Comparison of ENCODE assay signal across 22 cellular contexts in the genomic region with DNA sequence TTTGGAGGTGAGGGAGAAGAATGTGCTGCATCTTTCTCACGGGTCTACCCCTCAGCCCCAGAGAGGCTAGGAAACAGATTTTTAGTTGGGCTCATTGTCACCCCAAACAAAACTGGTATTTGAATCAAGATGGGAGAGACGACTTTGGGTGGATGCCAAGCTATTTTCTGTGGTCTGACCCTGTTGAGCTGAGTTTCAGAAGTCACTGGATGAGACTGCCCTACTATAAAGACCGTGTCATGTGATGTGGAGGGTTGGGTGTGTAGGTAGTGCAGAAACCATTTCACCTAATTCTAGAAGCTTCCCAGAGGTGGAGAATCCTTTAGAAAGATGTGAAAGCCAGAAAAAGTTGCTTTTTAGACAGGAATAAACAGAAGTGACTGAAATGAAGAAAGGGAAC.
"Had no signal": no experiment of that assay in that cellular context is flagged by ENCODE, and none has a peak within 500 bp of the region (broad histone marks: within the 10 kb centered on the region; RNA-seq: fewer than 3 reads in every experiment).

No MANE protein-coding gene starts in this region.

- H3K27me3 ChIP-seq: brain microvascular endothelial cell, cardiac muscle cell had no signal

- H3K27ac ChIP-seq: brain microvascular endothelial cell, cardiac muscle cell had no signal

- H3K27ac Mint-ChIP-seq: activated CD8-positive, alpha-beta memory T cell treated with anti-CD3 and anti-CD28 coated beads, Interleukin-2, amount 10 ng/mL, durations not matched to agents 7 days and 5 days; activated T-cell treated with anti-CD3 and anti-CD28 coated beads, Interleukin-2, amount 50 U/mL, for 24 hours; activated T-helper 1 cell treated with anti-CD3 and anti-CD28 coated beads, Interleukin-12 subunit alpha, Interleukin-12 subunit beta, Interleukin-2, Interleukin-4 antibody, amounts not matched to agents 30 ng/mL and 10 ng/mL and 1 ng/mL, durations not matched to agents 14 hours and 24 hours and 36 hours; T-helper 1 cell treated with Interleukin-12 subunit alpha and Interleukin-12 subunit beta and Interleukin-4 antibody, amounts not matched to agents 30 μg/mL and 1 μg/mL, for 36 hours had no signal

- H3K4me3 ChIP-seq: cardiac muscle cell had no signal

- H3K36me3 ChIP-seq: brain microvascular endothelial cell, cardiac muscle cell had no signal

- DNase-seq: activated CD4-positive, alpha-beta T cell treated with anti-CD3 and anti-CD28 coated beads for 48 hours; activated CD4-positive, alpha-beta T cell treated with anti-CD3 and anti-CD28 coated beads, Interleukin-2, amount 50 U/mL, for 48 hours; activated CD8-positive, alpha-beta memory T cell treated with anti-CD3 and anti-CD28 coated beads, Interleukin-2, amount 10 ng/mL, durations not matched to agents 7 days and 5 days; activated effector memory CD4-positive, alpha-beta T cell treated with Interleukin-2 at 50 U/mL for 16 hours; activated naive CD4-positive, alpha-beta T cell treated with Interleukin-2 at 50 U/mL for 16 hours; activated T-cell treated with anti-CD3 and anti-CD28 coated beads, Interleukin-2, amount 50 U/mL, for 24 hours; brain microvascular endothelial cell; KG1; MV-4-11; NCI-H1092 treated with DMSO at 0.1 percent for 48 hours; NCI-H1417 treated with DMSO at 0.1 percent for 48 hours; NCI-H1694; NCI-H2029 treated with DMSO at 0.1 percent for 48 hours; NCI-H345; NCI-H510A; PC-3; SHP77 treated with DMSO at 0.1 percent for 48 hours had no signal

- ATAC-seq: activated CD4-positive, CD25-positive, alpha-beta regulatory T cell treated with anti-CD3 and anti-CD28 coated beads, Interleukin-2, amount 50 U/mL, for 24 hours; activated CD8-positive, alpha-beta memory T cell treated with anti-CD3 and anti-CD28 coated beads, Interleukin-2, amount 10 ng/mL, durations not matched to agents 7 days and 5 days; activated naive CD4-positive, alpha-beta T cell treated with anti-CD3 and anti-CD28 coated beads, Interleukin-2, amount 50 U/mL, for 72 hours; PC-3 had no signal

- H3K4me1 Mint-ChIP-seq: activated CD8-positive, alpha-beta memory T cell treated with anti-CD3 and anti-CD28 coated beads, Interleukin-2, amount 10 ng/mL, durations not matched to agents 7 days and 5 days had no signal

- H3K27me3 Mint-ChIP-seq: activated CD8-positive, alpha-beta memory T cell treated with anti-CD3 and anti-CD28 coated beads, Interleukin-2, amount 10 ng/mL, durations not matched to agents 7 days and 5 days; activated T-cell treated with anti-CD3 and anti-CD28 coated beads, Interleukin-2, amount 50 U/mL, for 24 hours had no signal

- H3K36me3 Mint-ChIP-seq: activated CD8-positive, alpha-beta memory T cell treated with anti-CD3 and anti-CD28 coated beads, Interleukin-2, amount 10 ng/mL, durations not matched to agents 7 days and 5 days; activated naive CD4-positive, alpha-beta T cell treated with anti-CD3 and anti-CD28 coated beads, Interleukin-2, amount 50 U/mL, for 72 hours had no signal

- H3K4me3 Mint-ChIP-seq: activated CD8-positive, alpha-beta memory T cell treated with anti-CD3 and anti-CD28 coated beads, Interleukin-2, amount 10 ng/mL, durations not matched to agents 7 days and 5 days; activated T-cell treated with anti-CD3 and anti-CD28 coated beads, Interleukin-2, amount 50 U/mL, for 24 hours; activated T-helper 1 cell treated with anti-CD3 and anti-CD28 coated beads, Interleukin-12 subunit alpha, Interleukin-12 subunit beta, Interleukin-2, Interleukin-4 antibody, amounts not matched to agents 30 ng/mL and 10 ng/mL and 1 ng/mL, durations not matched to agents 14 hours and 24 hours and 36 hours; T-helper 1 cell treated with Interleukin-12 subunit alpha and Interleukin-12 subunit beta and Interleukin-4 antibody, amounts not matched to agents 30 μg/mL and 1 μg/mL, for 36 hours had no signal

- H3K9me3 Mint-ChIP-seq: activated naive CD4-positive, alpha-beta T cell treated with anti-CD3 and anti-CD28 coated beads, Interleukin-2, amount 50 U/mL, for 72 hours; activated T-cell treated with anti-CD3 and anti-CD28 coated beads, Interleukin-2, amount 50 U/mL, for 24 hours; activated T-helper 1 cell treated with anti-CD3 and anti-CD28 coated beads, Interleukin-12 subunit alpha, Interleukin-12 subunit beta, Interleukin-2, Interleukin-4 antibody, amounts not matched to agents 30 ng/mL and 10 ng/mL and 1 ng/mL, durations not matched to agents 14 hours and 24 hours and 36 hours; T-helper 1 cell treated with Interleukin-12 subunit alpha and Interleukin-12 subunit beta and Interleukin-4 antibody, amounts not matched to agents 30 μg/mL and 1 μg/mL, for 36 hours had no signal
